Comparison of ENCODE assay signal across 20 cellular contexts in genomic region chr17:200604-200985, GRCh38. TPM values are rescaled to one million over a fixed set of nuclear protein-coding genes. Genes with fewer than 3 reads are reported as not detected.
DNase-seq lines count a peak whose midpoint lies in the region; ATAC-seq and TF ChIP-seq lines count a peak whose summit lies in the region.
"Had no signal": no experiment of that assay in that cellular context is flagged by ENCODE, and none has a peak within 500 bp of the region (broad histone marks: within the 10 kb centered on the region; RNA-seq: fewer than 3 reads in every experiment).

No MANE protein-coding gene starts in this region.

- peak overlapping the region; percentile 52 for H3K27ac ChIP-seq in left ventricle myocardium inferior (replicated peaks)
- H3K27ac ChIP-seq: ovary had no signal

- intact Hi-C loops in left ventricle myocardium inferior (cut with micrococcal nuclease), result no loop called here
- intact Hi-C loops in mucosa of descending colon (cut with DNase I, micrococcal nuclease), result no loop called here

- DNase-seq in left ventricle myocardium inferior, result no peak
- DNase-seq in mucosa of descending colon, result no peak
- no peak for DNase-seq in type B pancreatic cell (ENCODE audit: extremely low spot score, unreplicated experiment)
- DNase-seq in putamen (ENCODE audit: low spot score), result no peak
- DNase-seq in NCI-H128 (lab: John Stamatoyannopoulos, UW; ENCODE audit: unreplicated experiment), result no peak
- DNase-seq in activated CD4-positive, alpha-beta T cell treated with anti-CD3 and anti-CD28 coated beads, Interleukin-2, amount 50 U/mL, for 1 hour, result no peak
- DNase-seq: activated CD8-positive, alpha-beta T cell treated with anti-CD3 and anti-CD28 coated beads for 36 hours; activated gamma-delta T cell treated with Interleukin-2 at 50 U/mL for 16 hours; activated T-cell treated with anti-CD3 and anti-CD28 coated beads for 4 hours; CD4-positive, CD25-positive, alpha-beta regulatory T cell; KG1; NCI-H146; NCI-H2171; NCI-H69; stimulated activated CD4-positive, alpha-beta T cell treated with anti-CD3 and anti-CD28 coated beads, Interleukin-1b, Interleukin-23, amount 100 ng/mL, for 48 hours had no signal

- no peaks in the 10 kb centered on the region for H3K9me3 Mint-ChIP-seq in activated T-helper 17 cell treated with anti-CD3 and anti-CD28 coated beads, Interleukin-2, amount 50 U/mL, for 72 hours
- H3K9me3 Mint-ChIP-seq in type B pancreatic cell, result no peaks in the 10 kb centered on the region
- H3K9me3 Mint-ChIP-seq: activated CD8-positive, alpha-beta T cell treated with anti-CD3 and anti-CD28 coated beads for 36 hours; CD4-positive, CD25-positive, alpha-beta regulatory T cell; stimulated activated effector memory CD8-positive, alpha-beta T cell treated with anti-CD3 and anti-CD28 coated beads, Interleukin-12 subunit alpha, Interleukin-12 subunit beta, amount 100 ng/mL, for 72 hours had no signal

- H3K4me1 ChIP-seq in left ventricle myocardium inferior, result peaks cover 26% of the 10 kb centered on the region
- no peaks in the 10 kb centered on the region for H3K4me1 ChIP-seq in mucosa of descending colon (ENCODE audit: low read depth)

- no peak for TF ChIP-seq CTCF in left ventricle myocardium inferior (IDR thresholded peaks at IDR 0.05; ENCODE audit: borderline replicate concordance)
- TF ChIP-seq CTCF in mucosa of descending colon (IDR thresholded peaks at IDR 0.05), result no peak
- TF ChIP-seq CTCF in type B pancreatic cell (conservative IDR thresholded peaks at IDR 0.05), result no peak

- no peaks in the 10 kb centered on the region for H3K4me1 Mint-ChIP-seq in activated T-helper 17 cell treated with anti-CD3 and anti-CD28 coated beads, Interleukin-2, amount 50 U/mL, for 72 hours
- H3K4me1 Mint-ChIP-seq in type B pancreatic cell (ENCODE audit: unreplicated experiment), result peaks cover 40% of the 10 kb centered on the region
- H3K4me1 Mint-ChIP-seq: CD4-positive, CD25-positive, alpha-beta regulatory T cell; stimulated activated effector memory CD8-positive, alpha-beta T cell treated with anti-CD3 and anti-CD28 coated beads, Interleukin-12 subunit alpha, Interleukin-12 subunit beta, amount 100 ng/mL, for 72 hours had no signal

- H3K36me3 ChIP-seq in left ventricle myocardium inferior (no peaks in the 10 kb centered on the region), mucosa of descending colon (ENCODE audit: low read depth) (no peaks in the 10 kb centered on the region)
- H3K36me3 ChIP-seq: ovary had no signal

- ATAC-seq in activated T-helper 17 cell treated with anti-CD3 and anti-CD28 coated beads, Interleukin-2, amount 50 U/mL, for 72 hours (replicated peaks), result no peak
- peak; percentile 6 for ATAC-seq in mucosa of descending colon
- ATAC-seq: activated CD4-positive, CD25-positive, alpha-beta regulatory T cell treated with anti-CD3 and anti-CD28 coated beads, Interleukin-2, amount 50 U/mL, for 24 hours; activated CD8-positive, alpha-beta T cell treated with anti-CD3 and anti-CD28 coated beads for 36 hours; stimulated activated effector memory CD8-positive, alpha-beta T cell treated with anti-CD3 and anti-CD28 coated beads, Interleukin-12 subunit alpha, Interleukin-12 subunit beta, amount 100 ng/mL, for 72 hours had no signal

- H3K4me3 ChIP-seq in left ventricle myocardium inferior (no peak overlapping the region), mucosa of descending colon (no peak overlapping the region)
- H3K4me3 ChIP-seq: ovary had no signal

- no peaks in the 10 kb centered on the region for H3K36me3 Mint-ChIP-seq in activated T-helper 17 cell treated with anti-CD3 and anti-CD28 coated beads, Interleukin-2, amount 50 U/mL, for 72 hours (ENCODE audit: low read depth)
- no peaks in the 10 kb centered on the region for H3K36me3 Mint-ChIP-seq in type B pancreatic cell
- H3K36me3 Mint-ChIP-seq: CD4-positive, CD25-positive, alpha-beta regulatory T cell; stimulated activated effector memory CD8-positive, alpha-beta T cell treated with anti-CD3 and anti-CD28 coated beads, Interleukin-12 subunit alpha, Interleukin-12 subunit beta, amount 100 ng/mL, for 72 hours had no signal

- H3K27me3 Mint-ChIP-seq in activated T-helper 17 cell treated with anti-CD3 and anti-CD28 coated beads, Interleukin-2, amount 50 U/mL, for 72 hours, result peaks cover 19% of the 10 kb centered on the region
- peaks cover 23% of the 10 kb centered on the region for H3K27me3 Mint-ChIP-seq in type B pancreatic cell

- peaks cover 38% of the 10 kb centered on the region for H3K27me3 ChIP-seq in left ventricle myocardium inferior (ENCODE audit: low read depth)
- H3K27me3 ChIP-seq: ovary had no signal

- no peak overlapping the region for H3K4me3 Mint-ChIP-seq in activated T-helper 17 cell treated with anti-CD3 and anti-CD28 coated beads, Interleukin-2, amount 50 U/mL, for 72 hours
- peak overlapping the region; percentile 43 for H3K4me3 Mint-ChIP-seq in type B pancreatic cell
- H3K4me3 Mint-ChIP-seq: activated CD8-positive, alpha-beta T cell treated with anti-CD3 and anti-CD28 coated beads for 36 hours; CD4-positive, CD25-positive, alpha-beta regulatory T cell; stimulated activated effector memory CD8-positive, alpha-beta T cell treated with anti-CD3 and anti-CD28 coated beads, Interleukin-12 subunit alpha, Interleukin-12 subunit beta, amount 100 ng/mL, for 72 hours had no signal

- no peaks in the 10 kb centered on the region for H3K9me3 ChIP-seq in left ventricle myocardium inferior (replicated peaks)
- no peaks in the 10 kb centered on the region for H3K9me3 ChIP-seq in mucosa of descending colon
- H3K9me3 ChIP-seq: ovary had no signal

- peak overlapping the region; percentile 33 for H3K27ac Mint-ChIP-seq in activated T-helper 17 cell treated with anti-CD3 and anti-CD28 coated beads, Interleukin-2, amount 50 U/mL, for 72 hours
- no peak overlapping the region for H3K27ac Mint-ChIP-seq in type B pancreatic cell
- H3K27ac Mint-ChIP-seq: activated CD8-positive, alpha-beta T cell treated with anti-CD3 and anti-CD28 coated beads for 36 hours; CD4-positive, CD25-positive, alpha-beta regulatory T cell; stimulated activated effector memory CD8-positive, alpha-beta T cell treated with anti-CD3 and anti-CD28 coated beads, Interleukin-12 subunit alpha, Interleukin-12 subunit beta, amount 100 ng/mL, for 72 hours had no signal

RNA-seq across cellular contexts. Expression of gene DOC2B, which starts 19.1 kb away (rescaled TPM):
- total RNA-seq in activated T-helper 17 cell treated with anti-CD3 and anti-CD28 coated beads, Interleukin-2, amount 50 U/mL, for 72 hours, result 1 to 10 TPM in 1 of 2 donors, under 1 TPM in 1; 0.45 to 1.3 TPM
- 2.7 TPM for total RNA-seq in left ventricle myocardium inferior
- 1 to 10 TPM; 3.2 to 6.7 (median 4.0) TPM for total RNA-seq in mucosa of descending colon
- 3.1 and 6.3 TPM in 2 replicates for total RNA-seq in type B pancreatic cell (ENCODE audit: low replicate concordance)
- total RNA-seq: activated CD8-positive, alpha-beta T cell treated with anti-CD3 and anti-CD28 coated beads for 36 hours; CD4-positive, CD25-positive, alpha-beta regulatory T cell; H4 had no signal
